11 cellular contexts compared by ENCODE assay signal in genomic region chr5:31730139-31730538, GRCh38.
"Had no signal": no experiment of that assay in that cellular context is flagged by ENCODE, and none has a peak within 500 bp of the region (broad histone marks: within the 10 kb centered on the region; RNA-seq: fewer than 3 reads in every experiment).

No MANE protein-coding gene starts in this region.

- H3K27ac ChIP-seq: cardiac muscle cell, testis had no signal

- H3K27me3 ChIP-seq: cardiac muscle cell, heart left ventricle, testis had no signal

- H3K36me3 ChIP-seq: cardiac muscle cell, heart left ventricle had no signal

- DNase-seq: activated CD4-positive, alpha-beta T cell treated with anti-CD3 and anti-CD28 coated beads for 48 hours; activated naive CD4-positive, alpha-beta T cell treated with anti-CD3 and anti-CD28 coated beads for 36 hours; cortex of kidney; effector CD8-positive, alpha-beta T cell; heart left ventricle; mesendoderm; stimulated activated CD4-positive, alpha-beta T cell treated with anti-CD3 and anti-CD28 coated beads, Interleukin-4, amount 100 ng/mL, for 4 hours; stimulated activated naive CD8-positive, alpha-beta T cell treated with anti-CD3 and anti-CD28 coated beads, Interleukin-15, amount 100 ng/mL, for 72 hours; T-helper 9 cell; testis had no signal

- H3K9me3 ChIP-seq: heart left ventricle, testis had no signal

- H3K4me3 ChIP-seq: cardiac muscle cell, heart left ventricle, testis had no signal
